In genomic region chr10:68684413-68684812, GRCh38 we compare ENCODE assay signal across 15 cellular contexts. TPM values are rescaled to one million over a fixed set of nuclear protein-coding genes. Genes with fewer than 3 reads are reported as not detected.
DNase-seq lines count a peak whose midpoint lies in the region; ATAC-seq and TF ChIP-seq lines count a peak whose summit lies in the region.
"Had no signal": no experiment of that assay in that cellular context is flagged by ENCODE, and none has a peak within 500 bp of the region (broad histone marks: within the 10 kb centered on the region; RNA-seq: fewer than 3 reads in every experiment).

No MANE protein-coding gene starts in this region.

- BruUV-seq in IMR-90 (replicated peaks; lab: Mats Ljungman, UMichigan): no TSS peak

- H3K4me3 ChIP-seq in IMR-90 (ENCODE audit: insufficient read depth, low read depth, low read length) (no peak overlapping the region), prostate gland (no peak overlapping the region)
- H3K4me3 ChIP-seq: HAP-1, SJSA1, smooth muscle cell, suprapubic skin had no signal

- no peak overlapping the region for H3K56ac ChIP-seq in IMR-90 (ENCODE audit: extremely low read depth, insufficient read depth, low read length)

- H3K9me3 Mint-ChIP-seq in memory B cell: no peaks in the 10 kb centered on the region

- H2BK20ac ChIP-seq in IMR-90 (ENCODE audit: low read depth, low read length): no peak overlapping the region

- no peak for DNase-seq in activated CD4-positive, CD25-positive, alpha-beta regulatory T cell (lab: John Stamatoyannopoulos, UW)
- DNase-seq in IMR-90 (no peak), memory B cell (ENCODE audit: low spot score in 2 of 2) (peak in 1 of 2 donors; percentile 9), prostate gland (ENCODE audit: low spot score) (no peak), ecto neural progenitor cell (ENCODE audit: low spot score) (no peak), NCI-H2107 (lab: John Stamatoyannopoulos, UW) (no peak)
- DNase-seq: aorta had no signal

- H3K4me1 ChIP-seq in IMR-90 (ENCODE audit: control insufficient read depth, insufficient read depth, low read length) (no peaks in the 10 kb centered on the region), prostate gland (replicated peaks) (no peaks in the 10 kb centered on the region)
- H3K4me1 ChIP-seq: HAP-1, suprapubic skin had no signal

- H3K4ac ChIP-seq in IMR-90 (ENCODE audit: low read depth, low read length): no peak overlapping the region

- H3K27me3 Mint-ChIP-seq in memory B cell: no peaks in the 10 kb centered on the region

- dilution Hi-C loops in IMR-90 (cut with HindIII; ENCODE audit: low sequenced_read_pairs, unreplicated experiment): no loop called here

- H2BK15ac ChIP-seq in IMR-90 (ENCODE audit: low read depth, low read length): no peak overlapping the region

- no peak overlapping the region for H3K4me2 ChIP-seq in IMR-90 (ENCODE audit: low read depth, low read length)
- H3K4me2 ChIP-seq: smooth muscle cell had no signal

- H3K4me3 Mint-ChIP-seq in memory B cell: peak overlapping the region; percentile 76

- peak; percentile 48 to 83 for ATAC-seq in activated CD4-positive, CD25-positive, alpha-beta regulatory T cell treated with anti-CD3 and anti-CD28 coated beads, Interleukin-2, amount 50 U/mL, for 24 hours
- ATAC-seq in GM19351 (IDR thresholded peaks at IDR 0.05; ENCODE audit: unreplicated experiment) (peak; percentile 90), IMR-90 (ENCODE audit: low read depth) (no peak), memory B cell (ENCODE audit: low read depth) (peak; percentile 88)

- H3K18ac ChIP-seq in IMR-90 (ENCODE audit: low read depth, low read length): no peak overlapping the region

- no peak overlapping the region for H4K8ac ChIP-seq in IMR-90 (ENCODE audit: low read depth in 2 of 2, low read length in 2 of 2)

- H3K27me3 ChIP-seq in IMR-90 (ENCODE audit: control insufficient read depth, insufficient read depth, low read length) (no peaks in the 10 kb centered on the region), prostate gland (replicated peaks; ENCODE audit: insufficient read depth) (no peaks in the 10 kb centered on the region)
- H3K27me3 ChIP-seq: neutrophil, SJSA1, suprapubic skin had no signal

- H2AK5ac ChIP-seq in IMR-90 (ENCODE audit: low read depth, low read length): no peak overlapping the region

- WGBS in IMR-90 (ENCODE audit: extremely low coverage in 2 of 2, insufficient read length in 1 of 2), 2 experiments: 88% methylated on average over 1 of the region's 3 CpGs; no CpG with 5 or more reads in 1 of the 2 experiments
- 93% methylated on average over 3 of the region's 3 CpGs for WGBS in prostate gland

- no peak overlapping the region for H3K9ac ChIP-seq in IMR-90 (ENCODE audit: low read depth, low read length)

- peaks cover 15% of the 10 kb centered on the region for H3K36me3 Mint-ChIP-seq in memory B cell

- H2BK5ac ChIP-seq in IMR-90 (ENCODE audit: low read depth, low read length, poor library complexity, severe bottlenecking): no peak overlapping the region

- no peak overlapping the region for H2BK120ac ChIP-seq in IMR-90 (ENCODE audit: low read depth, low read length)

- no peak for TF ChIP-seq RAD21 in IMR-90 (IDR thresholded peaks at IDR 0.05; ENCODE audit: low read length)

- POLR2A ChIA-PET in IMR-90 (lab: Charles Lee; ENCODE audit: unreplicated experiment): no interaction called here

- no peaks in the 10 kb centered on the region for H3K9me1 ChIP-seq in IMR-90 (ENCODE audit: insufficient read depth, low read length)

- H2AK9ac ChIP-seq in IMR-90 (replicated peaks; ENCODE audit: low read depth, low read length, poor library complexity): peak overlapping the region; percentile 23

- TF ChIP-seq POLR2A in IMR-90 (IDR thresholded peaks at IDR 0.05; ENCODE audit: low read depth, low read length) (no peak), prostate gland (IDR thresholded peaks at IDR 0.05) (no peak)

- peak overlapping the region; percentile 76 for H3K27ac Mint-ChIP-seq in memory B cell

- no peak overlapping the region for H3K27ac ChIP-seq in IMR-90 (ENCODE audit: insufficient read depth, low read length)
- H3K27ac ChIP-seq in prostate gland: no peak overlapping the region
- H3K27ac ChIP-seq: 22Rv1, neutrophil, SJSA1, suprapubic skin had no signal

- H3K23ac ChIP-seq in IMR-90 (ENCODE audit: low read depth, low read length): no peak overlapping the region

- no peak overlapping the region for H3K14ac ChIP-seq in IMR-90 (replicated peaks; ENCODE audit: low read depth, low read length)

- no peak overlapping the region for H4K5ac ChIP-seq in IMR-90 (ENCODE audit: low read depth, low read length)

- in situ Hi-C loops in IMR-90 (cut with MboI; ENCODE audit: low sequenced_read_pairs): no loop called here

- CTCF ChIA-PET in IMR-90 (lab: Yijun Ruan, JAX): no interaction called here

- H2AFZ ChIP-seq in IMR-90 (replicated peaks; ENCODE audit: low read length, poor library complexity): no peak overlapping the region

- no peaks in the 10 kb centered on the region; a peak in 2 of 4 replicates for H3K79me1 ChIP-seq in IMR-90 (ENCODE audit: low read depth in 1 of 2, low read length in 2 of 2)

- H3K4me1 Mint-ChIP-seq in memory B cell: no peaks in the 10 kb centered on the region

- peaks cover 38% of the 10 kb centered on the region for H3K36me3 ChIP-seq in IMR-90 (ENCODE audit: control insufficient read depth, insufficient read depth, low read length)
- H3K36me3 ChIP-seq in prostate gland: no peaks in the 10 kb centered on the region
- H3K36me3 ChIP-seq: neutrophil had no signal

- intact Hi-C loops in IMR-90 (cut with micrococcal nuclease): no loop called here
- intact Hi-C loops in prostate gland (cut with DNase I): no loop called here

- no peak overlapping the region for H4K91ac ChIP-seq in IMR-90 (ENCODE audit: insufficient read depth, low read depth, low read length)

- H4K20me1 ChIP-seq in IMR-90 (ENCODE audit: insufficient read depth, low read length): no peaks in the 10 kb centered on the region

- H3K9me3 ChIP-seq in IMR-90 (ENCODE audit: control insufficient read depth, insufficient read depth, low read length) (no peaks in the 10 kb centered on the region), prostate gland (no peaks in the 10 kb centered on the region)
- H3K9me3 ChIP-seq: HAP-1, neutrophil, SJSA1, suprapubic skin had no signal

- TF ChIP-seq CTCF in IMR-90 (conservative IDR thresholded peaks at IDR 0.05; ENCODE audit: low read depth, low read length): no peak
- TF ChIP-seq CTCF in prostate gland (IDR thresholded peaks at IDR 0.05): no peak

TF ChIP-seq in IMR-90, 13 proteins besides CTCF, POLR2A, EP300 and RAD21:
- TF ChIP-seq SMC3 (IDR thresholded peaks at IDR 0.05; ENCODE audit: low read depth, low read length) (no peak), RCOR1 (IDR thresholded peaks at IDR 0.05; ENCODE audit: insufficient replicate concordance, low read length) (no peak), NFE2L2 (IDR thresholded peaks at IDR 0.05; ENCODE audit: low read depth, low read length) (no peak), CHD1 (IDR thresholded peaks at IDR 0.05; ENCODE audit: low read depth, low read length) (no peak), USF2 (IDR thresholded peaks at IDR 0.05; ENCODE audit: low read depth, low read length) (no peak), CEBPB (IDR thresholded peaks at IDR 0.05; ENCODE audit: low read depth, low read length) (no peak), RFX5 (IDR thresholded peaks at IDR 0.05; ENCODE audit: low read depth, low read length) (no peak), MXI1 (IDR thresholded peaks at IDR 0.05; ENCODE audit: borderline replicate concordance, low read depth, low read length) (no peak), BHLHE40 (IDR thresholded peaks at IDR 0.05; ENCODE audit: low read depth, low read length) (no peak), MAFK (IDR thresholded peaks at IDR 0.05; ENCODE audit: low read depth, low read length) (no peak), FOS (IDR thresholded peaks at IDR 0.05; ENCODE audit: low read depth, low read length) (no peak), MAZ (IDR thresholded peaks at IDR 0.05; ENCODE audit: borderline replicate concordance, low read depth, low read length) (no peak)
- TF ChIP-seq, protein P1, sequence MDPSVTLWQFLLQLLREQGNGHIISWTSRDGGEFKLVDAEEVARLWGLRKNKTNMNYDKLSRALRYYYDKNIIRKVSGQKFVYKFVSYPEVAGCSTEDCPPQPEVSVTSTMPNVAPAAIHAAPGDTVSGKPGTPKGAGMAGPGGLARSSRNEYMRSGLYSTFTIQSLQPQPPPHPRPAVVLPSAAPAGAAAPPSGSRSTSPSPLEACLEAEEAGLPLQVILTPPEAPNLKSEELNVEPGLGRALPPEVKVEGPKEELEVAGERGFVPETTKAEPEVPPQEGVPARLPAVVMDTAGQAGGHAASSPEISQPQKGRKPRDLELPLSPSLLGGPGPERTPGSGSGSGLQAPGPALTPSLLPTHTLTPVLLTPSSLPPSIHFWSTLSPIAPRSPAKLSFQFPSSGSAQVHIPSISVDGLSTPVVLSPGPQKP (IDR thresholded peaks at IDR 0.05; ENCODE audit: borderline replicate concordance, low read depth, low read length): no peak
TF ChIP-seq in IMR-90: peak in this region for 0.

RNA-seq across cellular contexts. Expression of gene CCAR1, which starts 36.6 kb away (rescaled TPM):
- 46.1 and 60.8 TPM in 2 replicates for total RNA-seq in IMR-90 (2012; rRNA removed)
- 35.1 and 38.6 TPM in 2 replicates for polyA plus RNA-seq in IMR-90 (2012; rRNA removed)
- 11.8 and 12.2 TPM in 2 replicates for polyA plus RNA-seq in IMR-90 (2012; cell fraction: cytosol; rRNA removed)
- polyA plus RNA-seq in IMR-90 (2012; cell fraction: nucleus; rRNA removed; ENCODE audit: low replicate concordance): 28.2 and 114 TPM in 2 replicates
- total RNA-seq in prostate gland: 10 to 100 TPM; 38.1 to 73.8 TPM
